Comparison of ENCODE assay signal across 19 cellular contexts in the genomic region with DNA sequence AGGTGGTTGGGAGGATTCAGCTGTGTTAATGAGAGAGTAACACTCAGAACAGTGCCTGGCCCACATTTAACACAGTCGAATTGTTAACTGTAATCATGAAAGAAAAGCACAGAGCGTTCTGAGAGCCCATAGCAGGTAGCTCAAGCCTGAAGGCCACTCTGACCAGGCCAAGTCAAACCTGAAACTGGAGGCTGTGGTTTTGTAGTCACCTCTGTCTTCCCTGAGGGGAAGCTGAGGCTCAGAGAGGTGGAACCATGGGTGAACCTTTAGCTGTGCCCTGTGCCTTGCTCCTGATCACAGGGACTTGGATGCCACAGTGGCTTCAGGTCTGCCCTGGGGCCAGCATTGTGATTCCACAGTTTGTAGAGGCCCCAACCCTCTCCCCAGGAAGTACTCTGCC.
"Had no signal": no experiment of that assay in that cellular context is flagged by ENCODE, and none has a peak within 500 bp of the region (broad histone marks: within the 10 kb centered on the region; RNA-seq: fewer than 3 reads in every experiment).

No MANE protein-coding gene starts in this region.

- H3K4me1 ChIP-seq: adrenal gland, colonic mucosa, prostate gland, stomach, upper lobe of left lung had no signal

- H3K27me3 ChIP-seq: colonic mucosa, right atrium auricular region, testis, upper lobe of left lung had no signal

- H3K4me3 ChIP-seq: adrenal gland, colonic mucosa, prostate gland, right atrium auricular region, skin epidermis, stomach, testis, upper lobe of left lung had no signal

- H3K4me3 Mint-ChIP-seq: T-helper 2 cell treated with Interferon-gamma antibody and Interleukin-4, amounts not matched to agents 5 μg/mL and 100 μg/mL, for 36 hours had no signal

- H3K36me3 ChIP-seq: prostate gland had no signal

- H3K9me3 Mint-ChIP-seq: activated naive CD4-positive, alpha-beta T cell treated with anti-CD3 and anti-CD28 coated beads, Interleukin-2, amount 50 U/mL, for 72 hours; T-helper 2 cell treated with Interferon-gamma antibody and Interleukin-4, amounts not matched to agents 5 μg/mL and 100 μg/mL, for 36 hours had no signal

- DNase-seq: activated CD4-positive, alpha-beta T cell treated with anti-CD3 and anti-CD28 coated beads, Interleukin-2, amount 50 U/mL, for 48 hours; activated gamma-delta T cell treated with Interleukin-2 at 50 U/mL for 16 hours; colonic mucosa; erythroblast; foreskin melanocyte; glutamatergic neuron; hippocampal formation; stimulated activated CD4-positive, alpha-beta T cell treated with anti-CD3 and anti-CD28 coated beads, Interleukin-15, amount 100 ng/mL, for 24 hours; stimulated activated CD4-positive, alpha-beta T cell treated with anti-CD3 and anti-CD28 coated beads, Interleukin-4, amount 100 ng/mL, for 1 hour; stomach; testis had no signal

- H3K9me3 ChIP-seq: adrenal gland, colonic mucosa, prostate gland, right atrium auricular region, stomach, testis, upper lobe of left lung had no signal

- H3K27ac ChIP-seq: adrenal gland, colonic mucosa, prostate gland, right atrium auricular region, skin epidermis, stomach, upper lobe of left lung had no signal

- H3K27ac Mint-ChIP-seq: T-helper 2 cell treated with Interferon-gamma antibody and Interleukin-4, amounts not matched to agents 5 μg/mL and 100 μg/mL, for 36 hours had no signal

- ATAC-seq: left lobe of liver had no signal

- H3K36me3 Mint-ChIP-seq: activated naive CD4-positive, alpha-beta T cell treated with anti-CD3 and anti-CD28 coated beads, Interleukin-2, amount 50 U/mL, for 72 hours had no signal
